1 cellular context compared by ENCODE assay signal in the genomic region with DNA sequence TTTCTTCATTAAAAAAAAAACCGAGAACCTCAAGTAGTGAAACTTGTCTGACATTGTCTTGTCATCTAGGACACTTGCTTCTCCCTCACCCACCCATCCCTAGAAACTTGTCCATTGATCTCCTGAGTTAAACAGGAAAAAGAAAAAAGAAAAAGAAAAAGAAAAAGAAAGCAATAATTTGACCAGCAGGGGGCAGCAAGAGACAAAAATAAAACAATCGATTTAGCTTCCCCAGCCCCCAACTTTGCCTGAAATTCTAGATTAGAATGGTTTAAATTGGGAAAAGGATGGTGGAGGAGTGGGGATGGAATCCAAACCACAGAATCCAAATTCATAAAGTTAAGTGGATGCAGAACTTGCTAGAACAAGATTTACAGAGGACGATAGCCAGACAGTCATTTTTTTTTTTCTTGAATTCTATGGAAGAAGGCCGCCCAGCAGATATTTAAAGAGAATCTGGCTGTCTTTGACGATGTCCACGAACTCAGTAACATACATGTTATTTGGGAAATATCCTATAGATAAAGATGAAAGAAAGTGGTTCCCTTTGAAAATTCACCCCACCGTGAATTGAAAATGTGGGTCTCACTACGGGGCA.
TF ChIP-seq lines count a peak whose summit lies in the region.

No MANE protein-coding gene starts in this region.

TF ChIP-seq in WTC11, 78 proteins besides CTCF, POLR2A, EP300 and RAD21 (continued from another document):
- TF ChIP-seq ARID4B (CRISPR knock-in tag; IDR thresholded peaks at IDR 0.05; ENCODE audit: borderline replicate concordance), result no peak
- TF ChIP-seq ZNF396 (CRISPR knock-in tag; IDR thresholded peaks at IDR 0.05; ENCODE audit: borderline replicate concordance), result no peak
- no peak for TF ChIP-seq SOX15 (CRISPR knock-in tag; IDR thresholded peaks at IDR 0.05)
- TF ChIP-seq FOXJ3 (CRISPR knock-in tag; IDR thresholded peaks at IDR 0.05; ENCODE audit: borderline replicate concordance), result no peak
